Comparison of ENCODE assay signal across 24 cellular contexts in genomic region chr1:228723287-228723686, GRCh38.
"Had no signal": no experiment of that assay in that cellular context is flagged by ENCODE, and none has a peak within 500 bp of the region (broad histone marks: within the 10 kb centered on the region; RNA-seq: fewer than 3 reads in every experiment).

No MANE protein-coding gene starts in this region.

- ATAC-seq: gastrocnemius medialis, heart left ventricle, left ventricle myocardium superior, right cardiac atrium, T-cell had no signal

- H3K27ac Mint-ChIP-seq: activated naive CD4-positive, alpha-beta T cell treated with anti-CD3 and anti-CD28 coated beads, Interleukin-2, amount 50 U/mL, for 24 hours; brain; memory B cell; nephron; stimulated activated naive CD8-positive, alpha-beta T cell treated with anti-CD3 and anti-CD28 coated beads, Interleukin-15, Interleukin-2, amounts not matched to agents 100 ng/mL and 50 ng/mL, for 24 hours; T-cell; T-helper 2 cell treated with Interferon-gamma antibody and Interleukin-4, amounts not matched to agents 5 μg/mL and 100 μg/mL, for 36 hours had no signal

- DNase-seq: activated CD4-positive, CD25-positive, alpha-beta regulatory T cell treated with anti-CD3 and anti-CD28 coated beads, Interleukin-2, amount 50 U/mL, for 72 hours; activated gamma-delta T cell treated with Interleukin-2 at 50 U/mL for 16 hours; activated T-cell treated with anti-CD3 and anti-CD28 coated beads, Interleukin-2, amount 50 U/mL, for 1 hour; aorta; central memory CD4-positive, alpha-beta T cell; dermis blood vessel endothelial cell; effector CD8-positive, alpha-beta T cell; esophagus squamous epithelium; gastrocnemius medialis; heart left ventricle; left ventricle myocardium superior; nucleus accumbens; right cardiac atrium; stimulated activated CD4-positive, alpha-beta T cell treated with anti-CD3 and anti-CD28 coated beads, Interleukin-12 subunit alpha, Interleukin-12 subunit beta, amount 100 ng/mL, for 4 hours; substantia nigra; T-cell; thyroid gland had no signal

- H3K36me3 ChIP-seq: esophagus squamous epithelium, gastrocnemius medialis, heart left ventricle, thyroid gland had no signal

- H3K9ac ChIP-seq: parathyroid adenoma had no signal

- H3K36me3 Mint-ChIP-seq: activated naive CD4-positive, alpha-beta T cell treated with anti-CD3 and anti-CD28 coated beads, Interleukin-2, amount 50 U/mL, for 24 hours; brain; memory B cell; T-cell had no signal

- H3K9me3 ChIP-seq: esophagus squamous epithelium, gastrocnemius medialis, heart left ventricle, thyroid gland had no signal

- H3K4me3 ChIP-seq: esophagus squamous epithelium, gastrocnemius medialis, heart left ventricle, thyroid gland had no signal

- H3K4me1 Mint-ChIP-seq: activated naive CD4-positive, alpha-beta T cell treated with anti-CD3 and anti-CD28 coated beads, Interleukin-2, amount 50 U/mL, for 24 hours; memory B cell; T-cell had no signal

- H3K9me3 Mint-ChIP-seq: activated naive CD4-positive, alpha-beta T cell treated with anti-CD3 and anti-CD28 coated beads, Interleukin-2, amount 50 U/mL, for 24 hours; brain; memory B cell; nephron; stimulated activated naive CD8-positive, alpha-beta T cell treated with anti-CD3 and anti-CD28 coated beads, Interleukin-15, Interleukin-2, amounts not matched to agents 100 ng/mL and 50 ng/mL, for 24 hours; T-cell; T-helper 2 cell treated with Interferon-gamma antibody and Interleukin-4, amounts not matched to agents 5 μg/mL and 100 μg/mL, for 36 hours had no signal

- H3K4me1 ChIP-seq: gastrocnemius medialis, heart left ventricle, parathyroid adenoma, thyroid gland had no signal

- H3K27ac ChIP-seq: esophagus squamous epithelium, gastrocnemius medialis, heart left ventricle, parathyroid adenoma, thyroid gland had no signal

- H3K27me3 ChIP-seq: gastrocnemius medialis, thyroid gland had no signal

- H3K4me3 Mint-ChIP-seq: activated naive CD4-positive, alpha-beta T cell treated with anti-CD3 and anti-CD28 coated beads, Interleukin-2, amount 50 U/mL, for 24 hours; brain; memory B cell; nephron; stimulated activated naive CD8-positive, alpha-beta T cell treated with anti-CD3 and anti-CD28 coated beads, Interleukin-15, Interleukin-2, amounts not matched to agents 100 ng/mL and 50 ng/mL, for 24 hours; T-cell; T-helper 2 cell treated with Interferon-gamma antibody and Interleukin-4, amounts not matched to agents 5 μg/mL and 100 μg/mL, for 36 hours had no signal
